In the genomic region with DNA sequence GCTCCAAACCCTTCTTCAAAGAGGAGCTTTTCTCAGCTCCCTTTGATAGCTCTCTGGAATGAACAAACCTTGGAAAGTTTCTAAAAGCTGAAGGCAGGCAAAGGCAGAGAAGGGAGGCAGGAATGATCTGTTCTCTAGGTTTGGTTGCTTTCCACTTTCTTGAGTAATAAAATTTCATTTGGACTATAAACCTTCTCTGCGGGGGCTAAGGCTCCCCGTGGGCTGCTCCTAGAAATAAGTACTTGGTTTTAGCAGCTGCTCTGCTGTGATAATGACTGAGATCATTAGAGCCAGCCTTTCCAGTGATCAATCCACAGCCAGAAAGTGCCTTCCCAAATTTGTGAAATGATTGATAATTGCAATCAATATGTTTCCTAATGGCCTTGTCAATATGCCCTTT, we compare ENCODE assay signal across 8 cellular contexts.
"Had no signal": no experiment of that assay in that cellular context is flagged by ENCODE, and none has a peak within 500 bp of the region (broad histone marks: within the 10 kb centered on the region; RNA-seq: fewer than 3 reads in every experiment).

No MANE protein-coding gene starts in this region.

- H2AFZ ChIP-seq: GM23248, GM23338 had no signal

- H3K9me3 ChIP-seq: HAP-1 had no signal

- H3K9ac ChIP-seq: GM23248 had no signal

- H3K36me3 ChIP-seq: HAP-1 had no signal

- H3K4me3 ChIP-seq: GM23248, GM23338, HAP-1 had no signal

- H3K27ac ChIP-seq: GM23248 had no signal

- ATAC-seq: GM23338, HCT116 had no signal

- H3K4me1 ChIP-seq: HAP-1 had no signal

- DNase-seq: GM23248, GOT3, H7, H9, HFFc6 had no signal

- H3K4me2 ChIP-seq: GM23338 had no signal
